ENCODE assay signal across 8 cellular contexts in the genomic region with DNA sequence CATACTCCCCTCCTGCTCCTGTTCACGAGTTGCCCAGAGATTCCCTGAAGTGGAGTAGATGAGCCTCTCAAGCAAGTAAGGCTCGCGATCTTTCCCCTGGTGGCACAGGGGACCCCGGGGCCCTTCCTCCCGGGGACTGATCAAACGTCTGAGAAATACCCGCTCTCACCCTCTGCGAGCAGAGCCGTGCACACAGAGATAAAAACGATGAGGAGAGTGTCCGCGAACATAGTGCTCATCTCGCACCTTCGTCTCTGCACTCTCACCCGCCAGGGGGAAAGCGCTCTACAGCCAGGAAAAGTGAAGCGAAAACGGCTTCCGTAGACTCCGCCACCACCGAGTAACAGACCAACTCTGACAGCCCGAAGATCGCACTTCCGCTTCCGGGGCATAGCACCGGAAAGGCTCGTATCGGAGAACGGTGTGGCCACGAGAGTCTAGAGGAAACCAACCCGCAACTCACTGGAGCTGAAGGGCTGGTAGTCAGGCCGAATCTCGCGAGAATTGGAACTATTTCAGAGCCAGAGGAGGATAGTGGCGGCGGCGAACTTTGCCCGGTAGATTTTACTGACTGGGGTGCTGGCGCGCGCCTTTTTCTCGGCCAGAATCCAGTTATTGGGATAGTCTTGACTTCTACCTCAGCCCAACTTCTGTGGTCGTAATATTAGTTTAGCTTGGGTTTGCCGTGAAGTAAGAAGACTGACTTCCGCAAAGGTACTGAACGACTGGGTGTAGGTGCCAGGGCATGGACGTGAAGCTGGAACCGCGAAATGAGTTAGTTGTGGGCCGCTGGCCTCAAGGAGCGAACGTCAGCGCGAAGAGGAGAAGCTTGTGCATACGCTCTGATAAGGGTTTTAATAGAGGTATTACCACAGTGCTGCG. TPM values are rescaled to one million over a fixed set of nuclear protein-coding genes. Genes with fewer than 3 reads are reported as not detected.
DNase-seq lines count a peak whose midpoint lies in the region; ATAC-seq, FAIRE-seq and TF ChIP-seq lines count a peak whose summit lies in the region.

A gene with protein sequence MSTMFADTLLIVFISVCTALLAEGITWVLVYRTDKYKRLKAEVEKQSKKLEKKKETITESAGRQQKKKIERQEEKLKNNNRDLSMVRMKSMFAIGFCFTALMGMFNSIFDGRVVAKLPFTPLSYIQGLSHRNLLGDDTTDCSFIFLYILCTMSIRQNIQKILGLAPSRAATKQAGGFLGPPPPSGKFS (minus strand): TSS at position 356 of the 882 bp plus-strand sequence. CDS start 117 bp downstream, at position 239.

- H3K9me3 ChIP-seq in Caco-2 (no peaks in the 10 kb centered on the region), H1 (ENCODE audit: insufficient read depth in 2 of 2, low read depth in 1 of 2, low read length in 1 of 2) (no peaks in the 10 kb centered on the region)

- H2BK20ac ChIP-seq in H1 (ENCODE audit: low read length) = no peak within 1 kb of the TSS

- peak within 1 kb of the TSS; percentile 62 to 80 for H3K4me2 ChIP-seq in H1 (ENCODE audit: insufficient read depth in 1 of 2, low read depth in 2 of 2, low read length in 2 of 2)

- peak within 1 kb of the TSS; percentile 85 for H2BK12ac ChIP-seq in H1 (ENCODE audit: low read depth, low read length)

- H3K14ac ChIP-seq in H1 (ENCODE audit: insufficient read length) = no peak within 1 kb of the TSS

- H3K4ac ChIP-seq in H1 (replicated peaks; ENCODE audit: insufficient read length, low read depth, low read length) = peak within 1 kb of the TSS; percentile 36

- TF ChIP-seq CTCF in Caco-2 (IDR thresholded peaks at IDR 0.05; ENCODE audit: insufficient read depth in 1 of 2, low read depth in 1 of 2, low read length in 1 of 2, severe bottlenecking in 1 of 2, unreplicated experiment in 1 of 2) (no peak), H1 (IDR thresholded peaks at IDR 0.05; ENCODE audit: control extremely low read depth in 1 of 3, insufficient read depth in 1 of 3, low read depth in 1 of 3, low read length in 3 of 3) (no peak)

- H3K4me1 ChIP-seq in Caco-2 (peaks cover 19% of the 10 kb centered on the region), H1 (replicated peaks in 1 of 4; ENCODE audit: control insufficient read depth in 3 of 4, insufficient read depth in 4 of 4, low read length in 3 of 4) (peaks cover 0 to 2% (median 0%) of the 10 kb centered on the region in 4 experiments; a peak in 1 of 7 replicates)

- H3K4me3 ChIP-seq in Caco-2 (ENCODE audit: low read depth, low read length) = peak within 1 kb of the TSS; percentile 73
- peak within 1 kb of the TSS; percentile 65 to 93 (median 82) for H3K4me3 ChIP-seq in H1 (ENCODE audit: extremely low read depth in 1 of 4, insufficient read depth in 2 of 4, low read depth in 3 of 4, low read length in 4 of 4)

- FAIRE-seq in H1 (lab: Jason Lieb, UNC) = peak; percentile 84

- peak within 1 kb of the TSS; percentile 76 for H2AFZ ChIP-seq in H1 (ENCODE audit: low read length)

- H3K27me3 ChIP-seq in Caco-2 (replicated peaks; ENCODE audit: control insufficient read depth, insufficient read depth, low read length) = no peaks in the 10 kb centered on the region
- no peaks in the 10 kb centered on the region for H3K27me3 ChIP-seq in H1 (replicated peaks in 1 of 4; ENCODE audit: control insufficient read depth in 3 of 4, extremely low read depth in 1 of 4, insufficient read depth in 3 of 4, low read length in 3 of 4)

- peaks cover 0 to 8% of the 10 kb centered on the region in 2 experiments; a peak in 2 of 4 replicates for H3K79me2 ChIP-seq in H1 (ENCODE audit: control insufficient read depth in 1 of 2, insufficient read depth in 2 of 2, low read length in 2 of 2)

- peak within 1 kb of the TSS; percentile 36 for H4K5ac ChIP-seq in H1 (ENCODE audit: insufficient read length, low read depth, low read length)

- H3K23ac ChIP-seq in H1 (ENCODE audit: insufficient read length) = no peak within 1 kb of the TSS

- peak; percentile 66 to 96 for TF ChIP-seq POLR2A in H1 (IDR thresholded peaks at IDR 0.05; ENCODE audit: control extremely low read depth in 1 of 2, low read depth in 2 of 2, low read length in 2 of 2)

- POLR2A ChIA-PET in Caco-2 (lab: Charles Lee) = interaction anchor here (0.5 to 1.3 kb wide), 5 partner anchors 21 to 134 kb away, joined by 3 to 11 read pairs (median 7); a partner anchor contains a TSS
- POLR2A ChIA-PET in H1 (lab: Charles Lee; ENCODE audit: partially characterized antibody) = interaction anchor here (0.6 to 1.7 kb wide), 17 partner anchors 10 to 1574 kb away, joined by 3 to 22 read pairs (median 3); a partner anchor contains a TSS

- no peaks in the 10 kb centered on the region for H3K9me3 Mint-ChIP-seq in Caco-2 (ENCODE audit: unreplicated experiment)
- no peaks in the 10 kb centered on the region for H3K9me3 Mint-ChIP-seq in memory B cell

- H3K18ac ChIP-seq in H1 (ENCODE audit: extremely low read depth, low read length) = no peak within 1 kb of the TSS

- peak within 1 kb of the TSS; percentile 89 to 96 (median 92) for H3K9ac ChIP-seq in H1 (replicated peaks in 1 of 4; ENCODE audit: extremely low read depth in 1 of 4, low read depth in 3 of 4, low read length in 3 of 4)

- H3K27ac Mint-ChIP-seq in Caco-2 (ENCODE audit: unreplicated experiment) (peak within 1 kb of the TSS; percentile 96), memory B cell (peak within 1 kb of the TSS; percentile 94)

- no peak for TF ChIP-seq EP300 in H1 (IDR thresholded peaks at IDR 0.05; ENCODE audit: borderline replicate concordance in 1 of 2, low read depth in 2 of 2, low read length in 2 of 2)

- H4K91ac ChIP-seq in H1 (replicated peaks; ENCODE audit: insufficient read length, low read length) = peak within 1 kb of the TSS; percentile 29

- DNase-seq in Caco-2 (peak; percentile 95 to 98), HT1080 (ENCODE audit: low read depth) (peak; percentile 96), NOMO-1 treated with dmso at 0.1 percent for 144 hours (lab: John Stamatoyannopoulos, UW; ENCODE audit: unreplicated experiment) (peak; percentile 99), H1 (ENCODE audit: low read depth in 1 of 2, low spot score in 2 of 2) (peak; percentile 83 to 89), memory B cell (ENCODE audit: low spot score in 2 of 2) (peak; percentile 80 to 89)
- DNase-seq in activated CD8-positive, alpha-beta memory T cell treated with anti-CD3 and anti-CD28 coated beads for 48 hours (ENCODE audit: low read depth in 2 of 3, low spot score in 2 of 3) = peak; percentile 47 to 80 (median 80)
- DNase-seq in stimulated activated CD8-positive, alpha-beta memory T cell treated with anti-CD3 and anti-CD28 coated beads, Interleukin-12 subunit alpha, Interleukin-12 subunit beta, amount 100 ng/mL, for 24 hours (ENCODE audit: extremely low read depth) = peak; percentile 86

- WGBS in H1 (ENCODE audit: extremely low coverage in 1 of 2, insufficient coverage in 1 of 2, insufficient read length in 1 of 2, insufficient replicate concordance in 2 of 2, low coverage in 1 of 2, low lambda C conversion rate in 2 of 2, missing lambda C conversion rate in 1 of 2), 2 experiments = 2% methylated on average over 55 of the region's 56 CpGs; no CpG with 5 or more reads in 1 of the 2 experiments

- no peaks in the 10 kb centered on the region; the same call in none of the 2 replicates for H3K36me3 ChIP-seq in Caco-2 (ENCODE audit: control insufficient read depth, insufficient read depth, low read length)
- peaks cover 0 to 5% (median 2%) of the 10 kb centered on the region in 4 experiments; a peak in 1 of 8 replicates for H3K36me3 ChIP-seq in H1 (ENCODE audit: control insufficient read depth in 2 of 4, insufficient read depth in 4 of 4, low read length in 3 of 4)

- no peak within 1 kb of the TSS for H2BK15ac ChIP-seq in H1 (ENCODE audit: low read length)

- H3K27me3 Mint-ChIP-seq in Caco-2 (ENCODE audit: insufficient read depth, unreplicated experiment) = no peaks in the 10 kb centered on the region
- no peaks in the 10 kb centered on the region for H3K27me3 Mint-ChIP-seq in memory B cell

- H3K79me1 ChIP-seq in H1 (ENCODE audit: low read depth, low read length) = no peaks in the 10 kb centered on the region; the same call in 1 of the 2 replicates

- H2AK5ac ChIP-seq in H1 (ENCODE audit: low read depth, low read length) = no peak within 1 kb of the TSS; the same call in 1 of the 2 replicates

- H3K4me3 Mint-ChIP-seq in Caco-2 (ENCODE audit: unreplicated experiment) = peak within 1 kb of the TSS; percentile 94
- peak within 1 kb of the TSS; percentile 94 for H3K4me3 Mint-ChIP-seq in memory B cell

- H3K56ac ChIP-seq in H1 (replicated peaks; ENCODE audit: insufficient read length, low read depth, low read length) = peak within 1 kb of the TSS; percentile 36

- H3K4me1 Mint-ChIP-seq in Caco-2 (ENCODE audit: low read depth, unreplicated experiment) = peaks cover 37% of the 10 kb centered on the region
- peaks cover 44% of the 10 kb centered on the region for H3K4me1 Mint-ChIP-seq in memory B cell

- peaks cover 54% of the 10 kb centered on the region for H3K36me3 Mint-ChIP-seq in Caco-2 (ENCODE audit: insufficient read depth, unreplicated experiment)
- H3K36me3 Mint-ChIP-seq in memory B cell = peaks cover 32% of the 10 kb centered on the region

- CTCF ChIA-PET in Caco-2 (lab: Charles Lee) (interaction anchor here (0.6 to 1.0 kb wide), 2 partner anchors 60 to 120 kb away, joined by 3 to 5 read pairs; no protein-coding TSS in a partner anchor), H1 (lab: Charles Lee; ENCODE audit: partially characterized antibody) (interaction anchor here (0.5 to 2.0 kb wide), 12 partner anchors 13 to 168 kb away, joined by 3 to 5 read pairs (median 4); no protein-coding TSS in a partner anchor)

- peak in 1 of 2 experiments; percentile 16; a peak in 1 of 4 replicates for TF ChIP-seq RAD21 in H1 (IDR thresholded peaks at IDR 0.05 in 1 of 2, conservative IDR thresholded peaks at IDR 0.05 in 1 of 2; ENCODE audit: low read depth in 2 of 2, low read length in 2 of 2)

- H2BK5ac ChIP-seq in H1 (ENCODE audit: low read depth, low read length) = peak within 1 kb of the TSS; percentile 91

- BruUV-seq in Caco-2 (replicated peaks; lab: Mats Ljungman, UMichigan) = no TSS peak

- H2BK120ac ChIP-seq in H1 (replicated peaks; ENCODE audit: low read depth, low read length) = no peak within 1 kb of the TSS

- intact Hi-C loops in Caco-2 (cut with micrococcal nuclease; ENCODE audit: unreplicated experiment) = loop anchor here (1.0 to 5.0 kb wide), 4 partner anchors 59 to 146 kb away; a partner anchor contains a TSS

- peak within 1 kb of the TSS; percentile 78 for H3K27ac ChIP-seq in H1 (ENCODE audit: low read depth, low read length)

- peaks cover 6% of the 10 kb centered on the region for H3K23me2 ChIP-seq in H1 (ENCODE audit: low read depth, low read length)

- ATAC-seq in GM21360 (IDR thresholded peaks at IDR 0.05; ENCODE audit: unreplicated experiment) (peak; percentile 99), memory B cell (ENCODE audit: low read depth) (peak; percentile 97)

- peak within 1 kb of the TSS; percentile 88 for H4K8ac ChIP-seq in H1 (ENCODE audit: extremely low read depth, insufficient read depth, low read length)

- H4K20me1 ChIP-seq in H1 (replicated peaks in 1 of 2; ENCODE audit: control insufficient read depth in 1 of 2, insufficient read depth in 2 of 2, low read length in 2 of 2) = peaks cover 0 to 2% of the 10 kb centered on the region in 2 experiments

RNA-seq across cellular contexts. Expression of the gene that starts here (rescaled TPM):
- 138 and 152 TPM in 2 replicates for total RNA-seq in Caco-2 (2022)
- total RNA-seq in HT1080 (2014; rRNA removed; shearing (Covaris generic)) = 77.4 and 88.3 TPM in 2 replicates
- 101 and 110 TPM in 2 replicates for polyA plus RNA-seq in HT1080 (2015; cell fraction: cytosol; rRNA removed)
- polyA plus RNA-seq in HT1080 (2015; cell fraction: nucleus; rRNA removed) = 107 and 118 TPM in 2 replicates
- total RNA-seq in H1 (2021; fragmentation: NEBNext Ultra II Directional; extraction: Animal tissue kit (Norgen Biotek cat#: 25700)) = 53.1 and 61.6 TPM in 2 replicates
- polyA plus RNA-seq in H1 (2011; rRNA removed) = 41.2 and 63.8 TPM in 2 replicates
- 47.6 TPM for polyA plus RNA-seq in H1 (2011; cell fraction: cytosol; rRNA removed)
- polyA plus RNA-seq in H1 (2011; cell fraction: nucleus; rRNA removed) = 34.6 TPM
- polyA plus RNA-seq in H1 (2012, experiment 1 of 2) = 50.1 to 75.5 TPM (median 70.9 TPM) in 4 replicates
- 23.2 TPM for polyA plus RNA-seq in H1 (2012, experiment 2 of 2)
- 133 TPM for polyA plus RNA-seq in H1 (2013, experiment 1 of 2)
- 182 TPM for polyA plus RNA-seq in H1 (2013, experiment 2 of 2)
- polyA minus RNA-seq in H1 (2011; rRNA and poly(A)+ RNA removed) = 50.4 and 68.7 TPM in 2 replicates
- 26.8 TPM for polyA minus RNA-seq in H1 (2011; cell fraction: cytosol; rRNA and poly(A)+ RNA removed)
- 35.1 TPM for polyA minus RNA-seq in H1 (2011; cell fraction: nucleus; rRNA and poly(A)+ RNA removed)

Comparison
In these comparisons a context has a peak if more than half of its experiments do, and no peak if none do; other contexts are left out.
1. Peak in every context shown above with its lines: DNase-seq, ATAC-seq, H3K4me3 ChIP-seq and H3K27ac ChIP-seq.